In the genomic region with DNA sequence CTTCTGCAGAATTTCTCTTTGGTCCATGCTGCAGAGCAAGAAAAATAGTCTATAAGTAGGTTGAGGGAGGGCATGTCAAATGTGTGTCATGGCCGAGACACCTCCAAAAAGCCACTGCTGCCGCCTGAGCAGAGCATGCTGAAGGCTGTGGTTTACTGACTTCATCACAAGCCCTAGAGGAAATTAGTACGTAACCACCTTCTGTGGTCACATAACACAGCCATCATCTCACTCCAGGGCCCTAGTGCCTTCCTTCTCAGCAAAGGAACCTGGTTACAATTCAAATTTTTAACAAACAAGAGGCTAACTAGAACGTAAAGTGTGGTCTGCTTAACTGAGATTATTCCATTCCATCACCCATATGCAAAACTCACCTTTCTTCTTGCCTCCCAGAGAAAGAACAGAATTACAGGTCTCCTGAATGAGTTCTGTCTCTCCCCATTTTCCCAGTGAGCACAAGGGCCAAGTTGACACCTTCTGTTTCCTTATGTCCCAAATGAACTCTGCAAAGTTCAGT, we compare ENCODE assay signal across 9 cellular contexts. TPM values are rescaled to one million over a fixed set of nuclear protein-coding genes. Genes with fewer than 3 reads are reported as not detected.
DNase-seq lines count a peak whose midpoint lies in the region; ATAC-seq, FAIRE-seq and TF ChIP-seq lines count a peak whose summit lies in the region.
"Had no signal": no experiment of that assay in that cellular context is flagged by ENCODE, and none has a peak within 500 bp of the region (broad histone marks: within the 10 kb centered on the region; RNA-seq: fewer than 3 reads in every experiment).

A gene (minus strand): TSS at position 116 of the 517 bp plus-strand sequence.

- intact Hi-C loops in kidney (cut with DNase I), result no loop called here

- H3K27ac Mint-ChIP-seq in immature natural killer cell, result peak within 1 kb of the TSS; percentile 96 to 99 (median 98)

- no peak within 1 kb of the TSS for H3K9ac ChIP-seq in kidney (ENCODE audit: low read length in 2 of 2)

- peaks cover 0 to 7% (median 3%) of the 10 kb centered on the region in 3 donors for H3K36me3 Mint-ChIP-seq in immature natural killer cell

- no peaks in the 10 kb centered on the region for H3K36me3 ChIP-seq in kidney (ENCODE audit: control insufficient read depth in 1 of 2, insufficient read depth in 2 of 2, low read length in 2 of 2)

- peaks cover 82 to 99% of the 10 kb centered on the region in 2 donors for H3K4me1 Mint-ChIP-seq in immature natural killer cell

- H3K9me3 ChIP-seq in kidney (ENCODE audit: control insufficient read depth in 1 of 2, low read length in 2 of 2), result no peaks in the 10 kb centered on the region

- H3K9me3 Mint-ChIP-seq in immature natural killer cell, result no peaks in the 10 kb centered on the region

- peak within 1 kb of the TSS in 1 of 2 donors; percentile 26 for H3K27ac ChIP-seq in kidney (ENCODE audit: low read depth in 2 of 2, low read length in 2 of 2)

- in situ Hi-C loops in GM18951 (cut with MboI; ENCODE audit: low sequenced_read_pairs, unreplicated experiment), result no loop called here

- H3K4me3 ChIP-seq in kidney (ENCODE audit: low read length in 2 of 2), result no peak within 1 kb of the TSS

- H3K4me3 Mint-ChIP-seq in immature natural killer cell, result peak within 1 kb of the TSS; percentile 89 to 98 (median 94)

- no peaks in the 10 kb centered on the region for H3K4me1 ChIP-seq in kidney (ENCODE audit: control insufficient read depth in 1 of 2, insufficient read depth in 1 of 2, low read depth in 1 of 2, low read length in 2 of 2)

- DNase-seq in SKM-1 treated with dmso at 0.1 percent for 144 hours (lab: John Stamatoyannopoulos, UW; ENCODE audit: unreplicated experiment) (peak; percentile 91), immature natural killer cell (peak; percentile 89 to 91 (median 90)), kidney (no peak), 8988T (no peak)
- peak; percentile 79 for DNase-seq in activated naive CD4-positive, alpha-beta T cell treated with anti-CD3 and anti-CD28 coated beads, Interleukin-2, amount 50 U/mL, for 16 hours
- peak; percentile 27 for DNase-seq in stimulated activated CD8-positive, alpha-beta memory T cell treated with anti-CD3 and anti-CD28 coated beads, Interleukin-15, amount 100 ng/mL, for 24 hours (ENCODE audit: low read depth)

- peak; percentile 88 for ATAC-seq in HG03066 (IDR thresholded peaks at IDR 0.05; ENCODE audit: low read depth, unreplicated experiment)

- peak; percentile 81 for TF ChIP-seq POLR2A in GM18951 (IDR thresholded peaks at IDR 0.05; ENCODE audit: extremely low read depth, insufficient read depth, insufficient read length)

- no peak for FAIRE-seq in kidney (lab: Jason Lieb, UNC)

- no peak for TF ChIP-seq CTCF in kidney (IDR thresholded peaks at IDR 0.05; ENCODE audit: borderline replicate concordance, extremely low read depth, insufficient read depth)

- H3K27me3 Mint-ChIP-seq in immature natural killer cell (ENCODE audit: low read depth in 3 of 3), result peaks cover 0 to 19% (median 12%) of the 10 kb centered on the region in 3 donors

RNA-seq across cellular contexts. Expression of the gene that starts here (rescaled TPM):
- polyA plus RNA-seq in immature natural killer cell (100 to 1,000 TPM in 1 of 3 donors, 10 to 100 TPM in 2; 80.9 to 109 (median 83.6) TPM), kidney (ENCODE audit: insufficient read depth, low read depth, low replicate concordance) (0.32 TPM)
- total RNA-seq in kidney, result 6.6 TPM
- total RNA-seq: kidney epithelial cell had no signal

Comparison
In these comparisons a context has a peak if more than half of its experiments do, and no peak if none do; other contexts are left out.
1. RNA of the gene that starts here (polyA plus RNA-seq): 80.9 to 109 TPM in immature natural killer cell; 0.32 TPM in kidney (single experiment); every median in the first group is over 10 times any median in the second.
2. DNase-seq: peak in SKM-1 treated with dmso at 0.1 percent for 144 hours (single experiment), activated naive CD4-positive, alpha-beta T cell treated with anti-CD3 and anti-CD28 coated beads, Interleukin-2, amount 50 U/mL, for 16 hours (single experiment), immature natural killer cell (3 of 3) and stimulated activated CD8-positive, alpha-beta memory T cell treated with anti-CD3 and anti-CD28 coated beads, Interleukin-15, amount 100 ng/mL, for 24 hours (single experiment); none in kidney (single experiment) and 8988T (single experiment).